ENCODE assay signal across 34 cellular contexts in the genomic region with DNA sequence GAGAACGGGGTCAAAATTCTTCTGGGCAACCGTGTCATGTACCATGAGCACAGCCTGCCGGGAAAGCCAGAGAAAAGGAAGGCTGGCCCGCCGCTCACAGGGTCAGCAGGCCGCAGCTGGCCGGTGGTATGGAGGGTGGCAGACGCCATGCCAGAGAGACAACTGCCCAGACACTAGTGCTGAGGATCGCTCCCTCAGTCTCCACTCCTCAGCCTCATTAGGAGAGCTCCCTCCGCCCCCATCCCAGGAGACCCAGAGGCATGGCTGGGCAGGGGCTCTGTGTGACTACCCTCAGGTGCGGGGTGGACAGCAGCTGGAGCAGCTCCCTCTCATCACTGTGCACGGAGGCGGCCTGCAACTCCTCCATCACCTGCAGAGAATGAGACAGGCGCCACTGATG. TPM values are rescaled to one million over a fixed set of nuclear protein-coding genes. Genes with fewer than 3 reads are reported as not detected.
"Had no signal": no experiment of that assay in that cellular context is flagged by ENCODE, and none has a peak within 500 bp of the region (broad histone marks: within the 10 kb centered on the region; RNA-seq: fewer than 3 reads in every experiment).

No MANE protein-coding gene starts in this region.

- H3K36me3 ChIP-seq: adrenal gland had no signal

- H3K27me3 ChIP-seq: adrenal gland, body of pancreas had no signal

- H3K9me3 ChIP-seq: adrenal gland, body of pancreas, esophagus squamous epithelium had no signal

- H3K27ac ChIP-seq: adrenal gland, body of pancreas, epithelial cell of prostate, esophagus squamous epithelium had no signal

- DNase-seq: activated CD4-positive, alpha-beta T cell treated with anti-CD3 and anti-CD28 coated beads, Interleukin-2, amount 10 ng/mL, durations not matched to agents 24 days and 14 days; activated CD4-positive, CD25-positive, alpha-beta regulatory T cell; activated CD4-positive, CD25-positive, alpha-beta regulatory T cell treated with anti-CD3 and anti-CD28 coated beads, Interleukin-2, amount 50 U/mL, for 72 hours; activated CD8-positive, alpha-beta memory T cell treated with anti-CD3 and anti-CD28 coated beads, Interleukin-2, amount 10 ng/mL, durations not matched to agents 7 days and 5 days; activated CD8-positive, alpha-beta memory T cell treated with anti-CD3 and anti-CD28 coated beads, Interleukin-2, amount 50 U/mL, for 4 hours; activated CD8-positive, alpha-beta T cell treated with anti-CD3 and anti-CD28 coated beads, Interleukin-2, amount 10 ng/mL, durations not matched to agents 7 days and 5 days; activated effector memory CD4-positive, alpha-beta T cell treated with anti-CD3 and anti-CD28 coated beads, Interleukin-2, amount 50 U/mL, for 16 hours; activated naive CD8-positive, alpha-beta T cell treated with anti-CD3 and anti-CD28 coated beads for 36 hours; activated naive CD8-positive, alpha-beta T cell treated with anti-CD3 and anti-CD28 coated beads, Interleukin-2, amount 50 U/mL, for 24 hours; activated T-cell treated with anti-CD3 and anti-CD28 coated beads, Interleukin-2, amount 50 U/mL, for 1 hour; activated T-cell treated with anti-CD3 and anti-CD28 coated beads, Interleukin-2, amount 50 U/mL, for 48 hours; adrenal gland; amygdala; body of pancreas; caudate nucleus; cortex of kidney; dermis blood vessel endothelial cell; effector CD4-positive, alpha-beta T cell; effector memory CD8-positive, alpha-beta T cell; esophagus squamous epithelium; T-helper 2 cell had no signal

- ATAC-seq: activated CD8-positive, alpha-beta memory T cell treated with anti-CD3 and anti-CD28 coated beads, Interleukin-2, amount 10 ng/mL, durations not matched to agents 7 days and 5 days; activated CD8-positive, alpha-beta T cell treated with anti-CD3 and anti-CD28 coated beads, Interleukin-2, amount 10 ng/mL, durations not matched to agents 7 days and 5 days; body of pancreas; effector memory CD8-positive, alpha-beta T cell had no signal

- H3K4me3 ChIP-seq: adrenal gland, body of pancreas, esophagus squamous epithelium had no signal

RNA-seq across cellular contexts. Expression of a gene that starts 3.2 kb away (rescaled TPM):
- total RNA-seq: activated CD8-positive, alpha-beta memory T cell treated with anti-CD3 and anti-CD28 coated beads, Interleukin-2, amount 10 ng/mL, durations not matched to agents 7 days and 5 days; activated CD8-positive, alpha-beta T cell treated with anti-CD3 and anti-CD28 coated beads, Interleukin-2, amount 10 ng/mL, durations not matched to agents 7 days and 5 days; T-helper 1 cell treated with Interleukin-12 subunit alpha and Interleukin-12 subunit beta and Interleukin-4 antibody, amounts not matched to agents 30 ng/mL and 1 ng/mL, for 36 hours had no signal

RNA-seq across cellular contexts. Expression of a gene that starts 17.2 kb away (rescaled TPM):
- total RNA-seq: activated CD4-positive, alpha-beta memory T cell treated with anti-CD3 and anti-CD28 coated beads for 36 hours; activated CD4-positive, alpha-beta T cell treated with anti-CD3 and anti-CD28 coated beads for 36 hours; activated CD4-positive, alpha-beta T cell treated with anti-CD3 and anti-CD28 coated beads, Interleukin-2, amount 10 ng/mL, durations not matched to agents 24 days and 14 days; activated CD8-positive, alpha-beta memory T cell treated with anti-CD3 and anti-CD28 coated beads for 36 hours; activated CD8-positive, alpha-beta memory T cell treated with anti-CD3 and anti-CD28 coated beads, Interleukin-2, amount 10 ng/mL, durations not matched to agents 7 days and 5 days; activated CD8-positive, alpha-beta T cell treated with anti-CD3 and anti-CD28 coated beads, Interleukin-2, amount 10 ng/mL, durations not matched to agents 7 days and 5 days; activated naive CD4-positive, alpha-beta T cell treated with anti-CD3 and anti-CD28 coated beads for 36 hours; activated naive CD8-positive, alpha-beta T cell treated with anti-CD3 and anti-CD28 coated beads for 36 hours; activated T-helper 1 cell treated with anti-CD3 and anti-CD28 coated beads, Interleukin-12 subunit alpha, Interleukin-12 subunit beta, Interleukin-2, Interleukin-4 antibody, amounts not matched to agents 30 ng/mL and 10 ng/mL and 1 ng/mL, durations not matched to agents 14 hours and 24 hours and 36 hours; activated T-helper 2 cell treated with anti-CD3 and anti-CD28 coated beads, Interferon-gamma antibody, Interleukin-2, Interleukin-4, amounts not matched to agents 10 μg/mL and 5 μg/mL and 100 μg/mL, durations not matched to agents 14 hours and 24 hours and 36 hours; chondrocyte; fibroblast of lung; fibroblast of villous mesenchyme; frontal cortex; T-helper 1 cell treated with Interleukin-12 subunit alpha and Interleukin-12 subunit beta and Interleukin-4 antibody, amounts not matched to agents 30 ng/mL and 1 ng/mL, for 36 hours had no signal
- polyA plus RNA-seq: fibroblast of lung had no signal

RNA-seq across cellular contexts. Expression of a gene that starts 49.5 kb away (rescaled TPM):
- total RNA-seq: activated CD4-positive, alpha-beta memory T cell treated with anti-CD3 and anti-CD28 coated beads for 36 hours; activated CD4-positive, alpha-beta T cell treated with anti-CD3 and anti-CD28 coated beads for 36 hours; activated CD4-positive, alpha-beta T cell treated with anti-CD3 and anti-CD28 coated beads, Interleukin-2, amount 10 ng/mL, durations not matched to agents 24 days and 14 days; activated CD8-positive, alpha-beta memory T cell treated with anti-CD3 and anti-CD28 coated beads for 36 hours; activated CD8-positive, alpha-beta memory T cell treated with anti-CD3 and anti-CD28 coated beads, Interleukin-2, amount 10 ng/mL, durations not matched to agents 7 days and 5 days; activated CD8-positive, alpha-beta T cell treated with anti-CD3 and anti-CD28 coated beads, Interleukin-2, amount 10 ng/mL, durations not matched to agents 7 days and 5 days; activated naive CD4-positive, alpha-beta T cell treated with anti-CD3 and anti-CD28 coated beads for 36 hours; activated naive CD8-positive, alpha-beta T cell treated with anti-CD3 and anti-CD28 coated beads for 36 hours; activated T-helper 1 cell treated with anti-CD3 and anti-CD28 coated beads, Interleukin-12 subunit alpha, Interleukin-12 subunit beta, Interleukin-2, Interleukin-4 antibody, amounts not matched to agents 30 ng/mL and 10 ng/mL and 1 ng/mL, durations not matched to agents 14 hours and 24 hours and 36 hours; activated T-helper 2 cell treated with anti-CD3 and anti-CD28 coated beads, Interferon-gamma antibody, Interleukin-2, Interleukin-4, amounts not matched to agents 10 μg/mL and 5 μg/mL and 100 μg/mL, durations not matched to agents 14 hours and 24 hours and 36 hours; aorta; body of pancreas; chondrocyte; dermis blood vessel endothelial cell; fibroblast of villous mesenchyme; frontal cortex; T-helper 1 cell treated with Interleukin-12 subunit alpha and Interleukin-12 subunit beta and Interleukin-4 antibody, amounts not matched to agents 30 ng/mL and 1 ng/mL, for 36 hours had no signal
- polyA plus RNA-seq: adrenal gland had no signal
